In the genomic region with DNA sequence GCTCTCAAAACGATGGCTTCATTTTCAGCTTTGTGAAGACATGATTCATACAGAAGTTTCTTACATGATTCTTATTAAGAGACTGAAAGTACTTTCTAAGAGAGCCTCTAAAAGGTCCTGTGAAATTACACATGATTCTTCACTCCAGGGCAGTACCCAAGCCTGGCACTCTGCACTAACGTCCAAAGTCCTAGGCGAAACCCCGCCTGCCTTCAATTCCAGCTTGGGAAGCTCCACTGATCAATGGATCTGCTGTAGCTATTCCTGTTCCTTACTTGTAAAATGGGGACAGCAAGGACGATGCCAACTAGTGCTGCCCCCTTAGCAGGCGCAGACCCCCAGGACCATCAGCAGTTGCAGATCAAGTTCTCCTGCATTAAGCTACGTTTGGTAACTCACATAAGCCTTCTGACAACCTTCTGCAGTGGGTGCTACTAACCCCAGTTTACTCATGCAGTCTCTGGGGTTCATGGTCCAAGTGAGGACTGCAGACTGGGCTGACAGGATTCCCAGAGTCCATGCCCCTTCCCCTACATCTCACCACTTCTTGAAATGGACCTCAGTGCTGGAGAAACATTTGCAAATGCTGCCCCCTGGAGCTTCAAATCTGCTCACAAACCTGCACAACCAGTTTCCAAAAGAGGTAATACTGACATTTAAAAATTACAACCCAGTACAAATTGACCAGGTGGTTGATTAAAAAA, we compare ENCODE assay signal across 1 cellular context.
TF ChIP-seq lines count a peak whose summit lies in the region.

No MANE protein-coding gene starts in this region.

TF ChIP-seq in HCT116, 20 proteins besides CTCF, POLR2A, EP300 and RAD21:
- no peak for TF ChIP-seq POLR2AphosphoS5 (IDR thresholded peaks at IDR 0.05; ENCODE audit: low read depth, low read length)
- no peak for TF ChIP-seq CBX3 (IDR thresholded peaks at IDR 0.05; ENCODE audit: low read depth)
- no peak for TF ChIP-seq FOSL1 (IDR thresholded peaks at IDR 0.05; ENCODE audit: low read depth)
- no peak for TF ChIP-seq CEBPB (IDR thresholded peaks at IDR 0.05; ENCODE audit: low read depth)
- no peak for TF ChIP-seq JUND (IDR thresholded peaks at IDR 0.05)
- TF ChIP-seq EGR1 (IDR thresholded peaks at IDR 0.05; ENCODE audit: low read depth) = no peak
